In the genomic region with DNA sequence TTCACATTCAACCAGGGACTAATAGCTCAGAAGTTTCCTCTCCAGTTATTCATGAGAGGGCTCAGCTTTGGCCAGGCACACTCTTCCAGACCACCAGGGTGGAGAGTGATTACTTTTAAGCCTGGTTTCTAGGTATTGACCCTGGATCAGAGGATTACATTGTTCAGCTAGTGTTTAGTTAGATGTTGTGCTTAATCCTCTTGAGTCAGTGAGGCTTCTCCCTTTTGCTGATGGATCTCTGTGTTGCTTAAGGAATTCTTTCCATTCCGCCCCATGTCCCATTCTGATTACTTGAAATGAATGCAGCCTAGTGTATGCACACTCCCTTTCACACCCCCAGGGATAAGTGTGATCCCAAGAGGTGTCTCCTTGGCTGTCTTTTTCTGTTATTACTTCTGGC, we compare ENCODE assay signal across 22 cellular contexts.
DNase-seq lines count a peak whose midpoint lies in the region; ATAC-seq and TF ChIP-seq lines count a peak whose summit lies in the region.
"Had no signal": no experiment of that assay in that cellular context is flagged by ENCODE, and none has a peak within 500 bp of the region (broad histone marks: within the 10 kb centered on the region; RNA-seq: fewer than 3 reads in every experiment).

No MANE protein-coding gene starts in this region.

- no peaks in the 10 kb centered on the region for H3K27me3 ChIP-seq in WERI-Rb-1 (ENCODE audit: insufficient read depth, low read depth, severe bottlenecking)
- H3K27me3 ChIP-seq in neural progenitor cell: no peaks in the 10 kb centered on the region
- H3K27me3 ChIP-seq in PC-3 (ENCODE audit: low read length): no peaks in the 10 kb centered on the region
- H3K27me3 ChIP-seq: BE2C; BLaER1 treated with 17β-estradiol and CSF1 and Interleukin-3, amounts not matched to agents 10 nM and 100 nM had no signal

- no peaks in the 10 kb centered on the region for H3K36me3 Mint-ChIP-seq in neural progenitor cell
- H3K36me3 Mint-ChIP-seq in activated CD4-positive, alpha-beta memory T cell treated with anti-CD3 and anti-CD28 coated beads for 36 hours: no peaks in the 10 kb centered on the region
- H3K36me3 Mint-ChIP-seq: CD14-positive monocyte; CD8-positive, alpha-beta memory T cell had no signal

- POLR2A ChIA-PET in PC-3 (lab: Charles Lee; ENCODE audit: unreplicated experiment): no interaction called here
- POLR2A ChIA-PET in activated CD4-positive, alpha-beta memory T cell treated with anti-CD3 and anti-CD28 coated beads for 36 hours (lab: Charles Lee): no interaction called here

- H4K20me1 ChIP-seq in neural progenitor cell (ENCODE audit: low read depth) (peaks cover 3% of the 10 kb centered on the region), PC-3 (ENCODE audit: low read length) (no peaks in the 10 kb centered on the region)
- H4K20me1 ChIP-seq: BLaER1 treated with 17β-estradiol and CSF1 and Interleukin-3, amounts not matched to agents 10 nM and 100 nM had no signal

- peak overlapping the region; percentile 33 for H3K4me2 ChIP-seq in neural progenitor cell
- H3K4me2 ChIP-seq in PC-3 (ENCODE audit: low read length): no peak overlapping the region
- H3K4me2 ChIP-seq: A549, GM23338 had no signal

- no peaks in the 10 kb centered on the region for H3K36me3 ChIP-seq in WERI-Rb-1
- no peaks in the 10 kb centered on the region for H3K36me3 ChIP-seq in neural progenitor cell
- no peaks in the 10 kb centered on the region for H3K36me3 ChIP-seq in PC-3 (ENCODE audit: low read depth, low read length)
- H3K36me3 ChIP-seq: BE2C, HAP-1 had no signal

- H3K9me3 ChIP-seq in WERI-Rb-1 (ENCODE audit: severe bottlenecking) (no peaks in the 10 kb centered on the region), neural progenitor cell (ENCODE audit: low read depth) (no peaks in the 10 kb centered on the region), PC-3 (ENCODE audit: low read length) (no peaks in the 10 kb centered on the region)
- H3K9me3 ChIP-seq: A549, BE2C, HAP-1 had no signal

- TF ChIP-seq CTCF in WERI-Rb-1 (IDR thresholded peaks at IDR 0.05; ENCODE audit: low read depth, low read length) (no peak), neural progenitor cell (IDR thresholded peaks at IDR 0.05) (no peak), PC-3 (conservative IDR thresholded peaks at IDR 0.05; ENCODE audit: low read depth, low read length) (no peak)

- DNase-seq in NCI-H82 (lab: John Stamatoyannopoulos, UW): peak; percentile 88
- DNase-seq in WERI-Rb-1: peak; percentile 28
- peak; percentile 74 for DNase-seq in neural progenitor cell (ENCODE audit: low spot score)
- no peak for DNase-seq in PC-3
- DNase-seq in activated CD4-positive, alpha-beta memory T cell treated with anti-CD3 and anti-CD28 coated beads for 36 hours: no peak
- DNase-seq in sciatic nerve (ENCODE audit: low spot score): no peak
- DNase-seq: 8988T; ACHN; AML-193; BE2C; CD4-positive, alpha-beta T cell; CD8-positive, alpha-beta memory T cell; DMS79; EL; GDM1; HFFc6 had no signal

- ATAC-seq in PC-3 (no peak), sciatic nerve (no peak)
- ATAC-seq: A549, GM12878, GM23338 had no signal

- intact Hi-C loops in PC-3 (cut with micrococcal nuclease): no loop called here
- intact Hi-C loops in activated CD4-positive, alpha-beta memory T cell treated with anti-CD3 and anti-CD28 coated beads for 36 hours (cut with micrococcal nuclease): no loop called here
- intact Hi-C loops in sciatic nerve (cut with DNase I): no loop called here

- H3K9me2 ChIP-seq in PC-3 (replicated peaks; ENCODE audit: low read length): no peaks in the 10 kb centered on the region

- H3K4me3 Mint-ChIP-seq in neural progenitor cell: no peak overlapping the region
- no peak overlapping the region for H3K4me3 Mint-ChIP-seq in activated CD4-positive, alpha-beta memory T cell treated with anti-CD3 and anti-CD28 coated beads for 36 hours
- H3K4me3 Mint-ChIP-seq: CD14-positive monocyte; CD4-positive, alpha-beta T cell; CD8-positive, alpha-beta memory T cell; GM23338; HFFc6 had no signal

- H3K4me1 Mint-ChIP-seq in neural progenitor cell: peaks cover 16% of the 10 kb centered on the region
- H3K4me1 Mint-ChIP-seq in activated CD4-positive, alpha-beta memory T cell treated with anti-CD3 and anti-CD28 coated beads for 36 hours (ENCODE audit: low read depth): no peaks in the 10 kb centered on the region
- H3K4me1 Mint-ChIP-seq: CD14-positive monocyte; CD8-positive, alpha-beta memory T cell had no signal

- H3K27ac Mint-ChIP-seq in neural progenitor cell: no peak overlapping the region
- no peak overlapping the region for H3K27ac Mint-ChIP-seq in activated CD4-positive, alpha-beta memory T cell treated with anti-CD3 and anti-CD28 coated beads for 36 hours
- H3K27ac Mint-ChIP-seq: CD14-positive monocyte; CD4-positive, alpha-beta T cell; CD8-positive, alpha-beta memory T cell; GM23338; HFFc6 had no signal

- H3F3A ChIP-seq in neural progenitor cell (ENCODE audit: low read depth) (peaks cover 6% of the 10 kb centered on the region), PC-3 (ENCODE audit: low read length, unreplicated experiment) (no peaks in the 10 kb centered on the region)

- H3K9ac ChIP-seq in neural progenitor cell (no peak overlapping the region), PC-3 (ENCODE audit: low read length) (no peak overlapping the region)
- H3K9ac ChIP-seq: BLaER1 treated with 17β-estradiol and CSF1 and Interleukin-3, amounts not matched to agents 10 nM and 100 nM had no signal

- no TSS peak for BruUV-seq in PC-3 (replicated peaks; lab: Mats Ljungman, UMichigan)

- CTCF ChIA-PET in PC-3 (lab: Charles Lee): no interaction called here
- CTCF ChIA-PET in activated CD4-positive, alpha-beta memory T cell treated with anti-CD3 and anti-CD28 coated beads for 36 hours (lab: Charles Lee): no interaction called here

- H3K4me1 ChIP-seq in neural progenitor cell (peaks cover 14% of the 10 kb centered on the region), PC-3 (ENCODE audit: insufficient read depth, low read length) (no peaks in the 10 kb centered on the region)
- H3K4me1 ChIP-seq: A549, BE2C, HAP-1 had no signal

- no peaks in the 10 kb centered on the region for H3K9me3 Mint-ChIP-seq in neural progenitor cell
- H3K9me3 Mint-ChIP-seq in activated CD4-positive, alpha-beta memory T cell treated with anti-CD3 and anti-CD28 coated beads for 36 hours: peaks cover 3% of the 10 kb centered on the region

- no peak overlapping the region for H3K4me3 ChIP-seq in WERI-Rb-1 (ENCODE audit: low read depth, low read length)
- no peak overlapping the region for H3K4me3 ChIP-seq in neural progenitor cell
- H3K4me3 ChIP-seq in PC-3 (ENCODE audit: low read length): no peak overlapping the region
- H3K4me3 ChIP-seq: A549; BLaER1 treated with 17β-estradiol and CSF1 and Interleukin-3, amounts not matched to agents 10 nM and 100 nM; GM12878; GM23338; HAP-1 had no signal

- no peaks in the 10 kb centered on the region for H3K79me2 ChIP-seq in neural progenitor cell (ENCODE audit: low read depth)
- no peaks in the 10 kb centered on the region for H3K79me2 ChIP-seq in PC-3 (ENCODE audit: low read length)

- H2AFZ ChIP-seq in neural progenitor cell (replicated peaks) (no peak overlapping the region), PC-3 (ENCODE audit: low read length) (no peak overlapping the region)
- H2AFZ ChIP-seq: GM23338 had no signal

- H3K27me3 Mint-ChIP-seq in neural progenitor cell (ENCODE audit: insufficient read depth, low read depth): peaks cover 5% of the 10 kb centered on the region
- H3K27me3 Mint-ChIP-seq in activated CD4-positive, alpha-beta memory T cell treated with anti-CD3 and anti-CD28 coated beads for 36 hours: no peaks in the 10 kb centered on the region
- H3K27me3 Mint-ChIP-seq: CD4-positive, alpha-beta T cell; CD8-positive, alpha-beta memory T cell had no signal

- H3K27ac ChIP-seq in WERI-Rb-1 (no peak overlapping the region), neural progenitor cell (no peak overlapping the region), PC-3 (ENCODE audit: low read length) (no peak overlapping the region)
- H3K27ac ChIP-seq: A549; BLaER1 treated with 17β-estradiol and CSF1 and Interleukin-3, amounts not matched to agents 10 nM and 100 nM had no signal

Comparison
In these comparisons a context has a peak if more than half of its experiments do, and no peak if none do; other contexts are left out.
1. DNase-seq: peak in NCI-H82 (single experiment), WERI-Rb-1 (single experiment) and neural progenitor cell (single experiment); none in PC-3 (single experiment), activated CD4-positive, alpha-beta memory T cell treated with anti-CD3 and anti-CD28 coated beads for 36 hours (single experiment) and sciatic nerve (single experiment).